40 cellular contexts compared by ENCODE assay signal in the genomic region with DNA sequence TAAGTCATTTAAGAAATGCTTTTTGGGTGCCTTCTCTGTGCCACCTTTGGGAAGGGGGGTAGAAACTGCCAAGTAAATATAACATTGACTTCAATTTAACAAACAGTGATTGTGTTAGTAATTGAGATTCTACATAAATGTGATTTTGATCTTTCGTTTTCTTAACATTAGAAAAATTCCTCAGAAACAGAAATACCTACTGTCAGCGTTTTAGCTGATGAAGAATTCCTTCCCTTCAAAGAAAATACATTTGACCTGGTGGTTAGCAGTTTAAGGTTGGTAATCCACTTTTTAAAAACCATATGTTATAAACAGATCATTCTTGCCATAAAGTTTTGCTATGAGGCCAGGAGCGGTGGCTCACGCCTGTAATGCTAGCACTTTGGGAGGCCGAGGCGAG.
"Had no signal": no experiment of that assay in that cellular context is flagged by ENCODE, and none has a peak within 500 bp of the region (broad histone marks: within the 10 kb centered on the region; RNA-seq: fewer than 3 reads in every experiment).

No MANE protein-coding gene starts in this region.

- H3K4me1 Mint-ChIP-seq: activated naive CD8-positive, alpha-beta T cell treated with anti-CD3 and anti-CD28 coated beads for 36 hours; activated naive CD8-positive, alpha-beta T cell treated with anti-CD3 and anti-CD28 coated beads, Interleukin-2, amount 10 ng/mL, durations not matched to agents 7 days and 5 days; activated naive CD8-positive, alpha-beta T cell treated with anti-CD3 and anti-CD28 coated beads, Interleukin-2, amount 50 U/mL, for 24 hours; activated T-helper 17 cell treated with anti-CD3 and anti-CD28 coated beads, Interleukin-2, amount 50 U/mL, for 72 hours had no signal

- H3K9me3 ChIP-seq: adrenal gland, ascending aorta, body of pancreas, breast epithelium had no signal

- H3K4me3 ChIP-seq: adrenal gland, ascending aorta, body of pancreas, breast epithelium, cardiac muscle cell had no signal

- H3K27ac Mint-ChIP-seq: activated naive CD4-positive, alpha-beta T cell treated with anti-CD3 and anti-CD28 coated beads for 36 hours; activated naive CD4-positive, alpha-beta T cell treated with anti-CD3 and anti-CD28 coated beads, Interleukin-2, amount 10 ng/mL, durations not matched to agents 7 days and 5 days; activated naive CD4-positive, alpha-beta T cell treated with anti-CD3 and anti-CD28 coated beads, Interleukin-2, amount 50 U/mL, for 24 hours; activated naive CD4-positive, alpha-beta T cell treated with anti-CD3 and anti-CD28 coated beads, Interleukin-2, amount 50 U/mL, for 72 hours; activated naive CD8-positive, alpha-beta T cell; activated naive CD8-positive, alpha-beta T cell treated with anti-CD3 and anti-CD28 coated beads for 36 hours; activated naive CD8-positive, alpha-beta T cell treated with anti-CD3 and anti-CD28 coated beads, Interleukin-2, amount 10 ng/mL, durations not matched to agents 7 days and 5 days; activated naive CD8-positive, alpha-beta T cell treated with anti-CD3 and anti-CD28 coated beads, Interleukin-2, amount 50 U/mL, for 24 hours; activated T-cell treated with anti-CD3 and anti-CD28 coated beads, Interleukin-2, amount 50 U/mL, for 24 hours; activated T-cell treated with anti-CD3 and anti-CD28 coated beads, Interleukin-2, amount 50 U/mL, for 72 hours; activated T-helper 1 cell treated with anti-CD3 and anti-CD28 coated beads, Interleukin-12 subunit alpha, Interleukin-12 subunit beta, Interleukin-2, Interleukin-4 antibody, amounts not matched to agents 30 ng/mL and 10 ng/mL and 1 ng/mL, durations not matched to agents 14 hours and 24 hours and 36 hours; activated T-helper 17 cell treated with anti-CD3 and anti-CD28 coated beads, Interleukin-2, amount 50 U/mL, for 72 hours; activated T-helper 2 cell treated with anti-CD3 and anti-CD28 coated beads, Interferon-gamma antibody, Interleukin-2, Interleukin-4, amounts not matched to agents 10 μg/mL and 5 μg/mL and 100 μg/mL, durations not matched to agents 14 hours and 24 hours and 36 hours; brain had no signal

- ATAC-seq: activated naive CD4-positive, alpha-beta T cell treated with anti-CD3 and anti-CD28 coated beads, Interleukin-2, amount 50 U/mL, for 72 hours; activated naive CD8-positive, alpha-beta T cell treated with anti-CD3 and anti-CD28 coated beads, Interleukin-2, amount 50 U/mL, for 24 hours; activated T-cell treated with anti-CD3 and anti-CD28 coated beads, Interleukin-2, amount 50 U/mL, for 4 hours; activated T-cell treated with anti-CD3 and anti-CD28 coated beads, Interleukin-2, amount 50 U/mL, for 72 hours; activated T-helper 17 cell treated with anti-CD3 and anti-CD28 coated beads, Interleukin-2, amount 50 U/mL, for 72 hours; body of pancreas had no signal

- H3K4me1 ChIP-seq: adrenal gland, ascending aorta, breast epithelium had no signal

- H3K27me3 Mint-ChIP-seq: activated naive CD4-positive, alpha-beta T cell treated with anti-CD3 and anti-CD28 coated beads, Interleukin-2, amount 10 ng/mL, durations not matched to agents 7 days and 5 days; activated naive CD4-positive, alpha-beta T cell treated with anti-CD3 and anti-CD28 coated beads, Interleukin-2, amount 50 U/mL, for 24 hours; activated naive CD8-positive, alpha-beta T cell; activated naive CD8-positive, alpha-beta T cell treated with anti-CD3 and anti-CD28 coated beads for 36 hours; activated naive CD8-positive, alpha-beta T cell treated with anti-CD3 and anti-CD28 coated beads, Interleukin-2, amount 10 ng/mL, durations not matched to agents 7 days and 5 days; activated naive CD8-positive, alpha-beta T cell treated with anti-CD3 and anti-CD28 coated beads, Interleukin-2, amount 50 U/mL, for 24 hours; activated T-cell treated with anti-CD3 and anti-CD28 coated beads, Interleukin-2, amount 50 U/mL, for 24 hours; activated T-helper 17 cell treated with anti-CD3 and anti-CD28 coated beads, Interleukin-2, amount 50 U/mL, for 72 hours; brain; central memory CD8-positive, alpha-beta T cell had no signal

- H3K27me3 ChIP-seq: adrenal gland, ascending aorta, body of pancreas, brain microvascular endothelial cell, breast epithelium, cardiac muscle cell had no signal

- H3K9me3 Mint-ChIP-seq: activated naive CD4-positive, alpha-beta T cell treated with anti-CD3 and anti-CD28 coated beads for 36 hours; activated naive CD4-positive, alpha-beta T cell treated with anti-CD3 and anti-CD28 coated beads, Interleukin-2, amount 10 ng/mL, durations not matched to agents 7 days and 5 days; activated naive CD4-positive, alpha-beta T cell treated with anti-CD3 and anti-CD28 coated beads, Interleukin-2, amount 50 U/mL, for 24 hours; activated naive CD4-positive, alpha-beta T cell treated with anti-CD3 and anti-CD28 coated beads, Interleukin-2, amount 50 U/mL, for 72 hours; activated naive CD8-positive, alpha-beta T cell treated with anti-CD3 and anti-CD28 coated beads for 36 hours; activated naive CD8-positive, alpha-beta T cell treated with anti-CD3 and anti-CD28 coated beads, Interleukin-2, amount 10 ng/mL, durations not matched to agents 7 days and 5 days; activated naive CD8-positive, alpha-beta T cell treated with anti-CD3 and anti-CD28 coated beads, Interleukin-2, amount 50 U/mL, for 24 hours; activated T-cell treated with anti-CD3 and anti-CD28 coated beads, Interleukin-2, amount 50 U/mL, for 24 hours; activated T-cell treated with anti-CD3 and anti-CD28 coated beads, Interleukin-2, amount 50 U/mL, for 4 hours; activated T-cell treated with anti-CD3 and anti-CD28 coated beads, Interleukin-2, amount 50 U/mL, for 72 hours; activated T-helper 1 cell treated with anti-CD3 and anti-CD28 coated beads, Interleukin-12 subunit alpha, Interleukin-12 subunit beta, Interleukin-2, Interleukin-4 antibody, amounts not matched to agents 30 ng/mL and 10 ng/mL and 1 ng/mL, durations not matched to agents 14 hours and 24 hours and 36 hours; activated T-helper 17 cell treated with anti-CD3 and anti-CD28 coated beads, Interleukin-2, amount 50 U/mL, for 72 hours; activated T-helper 2 cell treated with anti-CD3 and anti-CD28 coated beads, Interferon-gamma antibody, Interleukin-2, Interleukin-4, amounts not matched to agents 10 μg/mL and 5 μg/mL and 100 μg/mL, durations not matched to agents 14 hours and 24 hours and 36 hours; brain; central memory CD8-positive, alpha-beta T cell had no signal

- H3K4me3 Mint-ChIP-seq: activated naive CD4-positive, alpha-beta T cell treated with anti-CD3 and anti-CD28 coated beads for 36 hours; activated naive CD4-positive, alpha-beta T cell treated with anti-CD3 and anti-CD28 coated beads, Interleukin-2, amount 10 ng/mL, durations not matched to agents 7 days and 5 days; activated naive CD4-positive, alpha-beta T cell treated with anti-CD3 and anti-CD28 coated beads, Interleukin-2, amount 50 U/mL, for 24 hours; activated naive CD8-positive, alpha-beta T cell; activated naive CD8-positive, alpha-beta T cell treated with anti-CD3 and anti-CD28 coated beads for 36 hours; activated naive CD8-positive, alpha-beta T cell treated with anti-CD3 and anti-CD28 coated beads, Interleukin-2, amount 10 ng/mL, durations not matched to agents 7 days and 5 days; activated naive CD8-positive, alpha-beta T cell treated with anti-CD3 and anti-CD28 coated beads, Interleukin-2, amount 50 U/mL, for 24 hours; activated T-cell treated with anti-CD3 and anti-CD28 coated beads, Interleukin-2, amount 50 U/mL, for 24 hours; activated T-cell treated with anti-CD3 and anti-CD28 coated beads, Interleukin-2, amount 50 U/mL, for 4 hours; activated T-cell treated with anti-CD3 and anti-CD28 coated beads, Interleukin-2, amount 50 U/mL, for 72 hours; activated T-helper 1 cell treated with anti-CD3 and anti-CD28 coated beads, Interleukin-12 subunit alpha, Interleukin-12 subunit beta, Interleukin-2, Interleukin-4 antibody, amounts not matched to agents 30 ng/mL and 10 ng/mL and 1 ng/mL, durations not matched to agents 14 hours and 24 hours and 36 hours; activated T-helper 17 cell treated with anti-CD3 and anti-CD28 coated beads, Interleukin-2, amount 50 U/mL, for 72 hours; brain; central memory CD8-positive, alpha-beta T cell had no signal

- FAIRE-seq: astrocyte, bronchial epithelial cell had no signal

- DNase-seq: activated effector memory CD4-positive, alpha-beta T cell treated with anti-CD3 and anti-CD28 coated beads, Interleukin-2, amount 50 U/mL, for 16 hours; activated effector memory CD4-positive, alpha-beta T cell treated with Interleukin-2 at 50 U/mL for 16 hours; activated gamma-delta T cell; activated gamma-delta T cell treated with Interleukin-2 at 50 U/mL for 16 hours; activated naive CD4-positive, alpha-beta T cell; activated naive CD4-positive, alpha-beta T cell treated with anti-CD3 and anti-CD28 coated beads for 36 hours; activated naive CD4-positive, alpha-beta T cell treated with anti-CD3 and anti-CD28 coated beads, Interleukin-2, amount 10 ng/mL, durations not matched to agents 7 days and 5 days; activated naive CD4-positive, alpha-beta T cell treated with anti-CD3 and anti-CD28 coated beads, Interleukin-2, amount 50 U/mL, for 16 hours; activated naive CD4-positive, alpha-beta T cell treated with Interleukin-2 at 50 U/mL for 16 hours; activated naive CD8-positive, alpha-beta T cell treated with anti-CD3 and anti-CD28 coated beads for 36 hours; activated naive CD8-positive, alpha-beta T cell treated with anti-CD3 and anti-CD28 coated beads, Interleukin-2, amount 10 ng/mL, durations not matched to agents 7 days and 5 days; activated naive CD8-positive, alpha-beta T cell treated with anti-CD3 and anti-CD28 coated beads, Interleukin-2, amount 50 U/mL, for 24 hours; activated T-cell treated with anti-CD3 and anti-CD28 coated beads, Interleukin-2, amount 50 U/mL, for 1 hour; activated T-cell treated with anti-CD3 and anti-CD28 coated beads, Interleukin-2, amount 50 U/mL, for 24 hours; activated T-cell treated with anti-CD3 and anti-CD28 coated beads, Interleukin-2, amount 50 U/mL, for 4 hours; activated T-cell treated with anti-CD3 and anti-CD28 coated beads, Interleukin-2, amount 50 U/mL, for 48 hours; activated T-cell treated with anti-CD3 and anti-CD28 coated beads, Interleukin-2, amount 50 U/mL, for 72 hours; adrenal gland; amniotic stem cell; amygdala; anterior cingulate cortex; aorta; body of pancreas; brain microvascular endothelial cell; caudate nucleus; central memory CD4-positive, alpha-beta T cell; cerebellar nuclear complex had no signal

- H3K27ac ChIP-seq: adrenal gland, ascending aorta, body of pancreas, brain microvascular endothelial cell, breast epithelium, cardiac muscle cell had no signal
